Comparison of ENCODE assay signal across 35 cellular contexts in genomic region chr7:99293167-99293566, GRCh38. TPM values are rescaled to one million over a fixed set of nuclear protein-coding genes. Genes with fewer than 3 reads are reported as not detected.
"Had no signal": no experiment of that assay in that cellular context is flagged by ENCODE, and none has a peak within 500 bp of the region (broad histone marks: within the 10 kb centered on the region; RNA-seq: fewer than 3 reads in every experiment).

No MANE protein-coding gene starts in this region.

- H2AFZ ChIP-seq: PC-9 had no signal

- H3K4me3 ChIP-seq: PC-9 had no signal

- H3K27me3 Mint-ChIP-seq: activated CD4-positive, alpha-beta T cell treated with anti-CD3 and anti-CD28 coated beads, Interleukin-2, amount 10 ng/mL, durations not matched to agents 7 days and 5 days; activated naive CD4-positive, alpha-beta T cell treated with anti-CD3 and anti-CD28 coated beads, Interleukin-2, amount 10 ng/mL, durations not matched to agents 7 days and 5 days; activated naive CD8-positive, alpha-beta T cell; activated naive CD8-positive, alpha-beta T cell treated with anti-CD3 and anti-CD28 coated beads, Interleukin-2, amount 50 U/mL, for 24 hours; activated T-cell treated with anti-CD3 and anti-CD28 coated beads, Interleukin-2, amount 50 U/mL, for 24 hours had no signal

- H3K4me1 Mint-ChIP-seq: activated CD4-positive, alpha-beta T cell treated with anti-CD3 and anti-CD28 coated beads, Interleukin-2, amount 10 ng/mL, durations not matched to agents 7 days and 5 days; activated naive CD4-positive, alpha-beta T cell treated with anti-CD3 and anti-CD28 coated beads, Interleukin-2, amount 10 ng/mL, durations not matched to agents 7 days and 5 days; activated naive CD8-positive, alpha-beta T cell treated with anti-CD3 and anti-CD28 coated beads, Interleukin-2, amount 50 U/mL, for 24 hours had no signal

- H3K9me3 Mint-ChIP-seq: activated CD4-positive, alpha-beta T cell treated with anti-CD3 and anti-CD28 coated beads, Interleukin-2, amount 10 ng/mL, durations not matched to agents 7 days and 5 days; activated naive CD4-positive, alpha-beta T cell treated with anti-CD3 and anti-CD28 coated beads, Interleukin-2, amount 10 ng/mL, durations not matched to agents 7 days and 5 days; activated naive CD8-positive, alpha-beta T cell treated with anti-CD3 and anti-CD28 coated beads, Interleukin-2, amount 50 U/mL, for 24 hours; activated T-cell treated with anti-CD3 and anti-CD28 coated beads, Interleukin-2, amount 50 U/mL, for 24 hours had no signal

- ATAC-seq: activated CD8-positive, alpha-beta T cell treated with anti-CD3 and anti-CD28 coated beads, Interleukin-2, amount 10 ng/mL, durations not matched to agents 7 days and 5 days; activated naive CD8-positive, alpha-beta T cell treated with anti-CD3 and anti-CD28 coated beads, Interleukin-2, amount 50 U/mL, for 24 hours; Right ventricle myocardium inferior had no signal

- DNase-seq: activated CD4-positive, alpha-beta T cell treated with anti-CD3 and anti-CD28 coated beads for 1 hour; activated CD4-positive, alpha-beta T cell treated with anti-CD3 and anti-CD28 coated beads, Interleukin-2, amount 10 ng/mL, durations not matched to agents 7 days and 5 days; activated CD4-positive, alpha-beta T cell treated with anti-CD3 and anti-CD28 coated beads, Interleukin-2, amount 50 U/mL, for 48 hours; activated CD4-positive, CD25-positive, alpha-beta regulatory T cell; activated CD8-positive, alpha-beta T cell treated with anti-CD3 and anti-CD28 coated beads, Interleukin-2, amount 10 ng/mL, durations not matched to agents 7 days and 5 days; activated gamma-delta T cell treated with Interleukin-2 at 50 U/mL for 16 hours; activated naive CD4-positive, alpha-beta T cell treated with anti-CD3 and anti-CD28 coated beads, Interleukin-2, amount 10 ng/mL, durations not matched to agents 7 days and 5 days; activated naive CD8-positive, alpha-beta T cell treated with anti-CD3 and anti-CD28 coated beads, Interleukin-2, amount 50 U/mL, for 24 hours; activated T-cell treated with anti-CD3 and anti-CD28 coated beads, Interleukin-2, amount 50 U/mL, for 24 hours; amniotic stem cell; aorta; brain microvascular endothelial cell; central memory CD4-positive, alpha-beta T cell; NCI-H1092 treated with DMSO at 0.1 percent for 48 hours; NCI-H1417; NCI-H187 treated with DMSO at 0.1 percent for 48 hours; NCI-H2081; NCI-H2171 treated with DMSO at 0.1 percent for 48 hours; NCI-H2227 treated with DMSO at 0.1 percent for 48 hours; NCI-H446; NCI-H524; NCI-H69; NK-92 treated with Interleukin-12 subunit alpha and Interleukin-12 subunit beta, amount 100 ng/mL, for 24 hours; PC-9; SIG-M5; SW 1271; T-helper 1 cell; T-helper 2 cell; T-helper 9 cell had no signal

- H3K36me3 Mint-ChIP-seq: activated naive CD4-positive, alpha-beta T cell treated with anti-CD3 and anti-CD28 coated beads, Interleukin-2, amount 10 ng/mL, durations not matched to agents 7 days and 5 days; activated naive CD8-positive, alpha-beta T cell had no signal

- H3K4me3 Mint-ChIP-seq: activated CD4-positive, alpha-beta T cell treated with anti-CD3 and anti-CD28 coated beads, Interleukin-2, amount 10 ng/mL, durations not matched to agents 7 days and 5 days; activated CD8-positive, alpha-beta T cell treated with anti-CD3 and anti-CD28 coated beads, Interleukin-2, amount 10 ng/mL, durations not matched to agents 7 days and 5 days; activated naive CD4-positive, alpha-beta T cell treated with anti-CD3 and anti-CD28 coated beads, Interleukin-2, amount 10 ng/mL, durations not matched to agents 7 days and 5 days; activated naive CD8-positive, alpha-beta T cell; activated naive CD8-positive, alpha-beta T cell treated with anti-CD3 and anti-CD28 coated beads, Interleukin-2, amount 50 U/mL, for 24 hours; activated T-cell treated with anti-CD3 and anti-CD28 coated beads, Interleukin-2, amount 50 U/mL, for 24 hours had no signal

- H3K36me3 ChIP-seq: brain microvascular endothelial cell had no signal

- H3K4me2 ChIP-seq: PC-9 had no signal

- H3K27ac Mint-ChIP-seq: activated CD4-positive, alpha-beta T cell treated with anti-CD3 and anti-CD28 coated beads, Interleukin-2, amount 10 ng/mL, durations not matched to agents 7 days and 5 days; activated CD8-positive, alpha-beta T cell treated with anti-CD3 and anti-CD28 coated beads, Interleukin-2, amount 10 ng/mL, durations not matched to agents 7 days and 5 days; activated naive CD4-positive, alpha-beta T cell treated with anti-CD3 and anti-CD28 coated beads, Interleukin-2, amount 10 ng/mL, durations not matched to agents 7 days and 5 days; activated naive CD8-positive, alpha-beta T cell; activated naive CD8-positive, alpha-beta T cell treated with anti-CD3 and anti-CD28 coated beads, Interleukin-2, amount 50 U/mL, for 24 hours; activated T-cell treated with anti-CD3 and anti-CD28 coated beads, Interleukin-2, amount 50 U/mL, for 24 hours had no signal

- H3K27me3 ChIP-seq: brain microvascular endothelial cell had no signal

- H3K27ac ChIP-seq: brain microvascular endothelial cell, PC-9, RWPE1, VCaP had no signal

RNA-seq across cellular contexts. Expression of gene MYH16, which starts 20.5 kb away (rescaled TPM):
- total RNA-seq: activated CD4-positive, alpha-beta T cell treated with anti-CD3 and anti-CD28 coated beads, Interleukin-2, amount 10 ng/mL, durations not matched to agents 7 days and 5 days; activated CD8-positive, alpha-beta T cell treated with anti-CD3 and anti-CD28 coated beads, Interleukin-2, amount 10 ng/mL, durations not matched to agents 7 days and 5 days; cerebellum; Right ventricle myocardium inferior; SK-MEL-5 had no signal
